ENCODE assay signal across 10 cellular contexts in genomic region chr15:51076142-51076897, GRCh38.
A peak's percentile ranks its signal among the peaks of the same experiment; 100 is the strongest.
DNase-seq lines count a peak whose midpoint lies in the region; ATAC-seq and FAIRE-seq lines count a peak whose summit lies in the region.
"Had no signal": no experiment of that assay in that cellular context is flagged by ENCODE, and none has a peak within 500 bp of the region (broad histone marks: within the 10 kb centered on the region; RNA-seq: fewer than 3 reads in every experiment).

No MANE protein-coding gene starts in this region.

- peaks cover 34 to 45% of the 10 kb centered on the region in 2 donors for H3K27me3 Mint-ChIP-seq in effector memory CD8-positive, alpha-beta T cell

- H3K27ac Mint-ChIP-seq in effector memory CD8-positive, alpha-beta T cell, result no peak overlapping the region
- H3K27ac Mint-ChIP-seq in stimulated activated effector memory CD8-positive, alpha-beta T cell treated with anti-CD3 and anti-CD28 coated beads, Interleukin-12 subunit alpha, Interleukin-12 subunit beta, amount 100 ng/mL, for 72 hours, result peak overlapping the region; percentile 62

- no peak for DNase-seq in GM18507 (ENCODE audit: extremely low spot score, insufficient read length, low read depth)
- DNase-seq in MV-4-11 (lab: John Stamatoyannopoulos, UW), result peak; percentile 87
- no peak for DNase-seq in effector memory CD8-positive, alpha-beta T cell
- DNase-seq in stimulated activated effector memory CD8-positive, alpha-beta T cell treated with anti-CD3 and anti-CD28 coated beads, Interleukin-12 subunit alpha, Interleukin-12 subunit beta, amount 100 ng/mL, for 72 hours (ENCODE audit: low spot score in 2 of 2), result no peak
- no peak for DNase-seq in NCI-H1930 (lab: John Stamatoyannopoulos, UW)
- no peak for DNase-seq in NCI-H187 (lab: John Stamatoyannopoulos, UW)
- DNase-seq: stimulated activated CD4-positive, alpha-beta T cell treated with anti-CD3 and anti-CD28 coated beads, Interleukin-4, amount 100 ng/mL, for 1 hour had no signal

- H3K4me3 Mint-ChIP-seq in effector memory CD8-positive, alpha-beta T cell, result peak overlapping the region; percentile 16 to 59
- H3K4me3 Mint-ChIP-seq in stimulated activated effector memory CD8-positive, alpha-beta T cell treated with anti-CD3 and anti-CD28 coated beads, Interleukin-12 subunit alpha, Interleukin-12 subunit beta, amount 100 ng/mL, for 72 hours, result peak overlapping the region; percentile 44

- no peaks in the 10 kb centered on the region for H3K36me3 Mint-ChIP-seq in effector memory CD8-positive, alpha-beta T cell (ENCODE audit: insufficient read depth)
- no peaks in the 10 kb centered on the region for H3K36me3 Mint-ChIP-seq in stimulated activated effector memory CD8-positive, alpha-beta T cell treated with anti-CD3 and anti-CD28 coated beads, Interleukin-12 subunit alpha, Interleukin-12 subunit beta, amount 100 ng/mL, for 72 hours
- H3K36me3 Mint-ChIP-seq: T-cell had no signal

- ATAC-seq in effector memory CD8-positive, alpha-beta T cell (replicated peaks), result no peak
- peak; percentile 48 for ATAC-seq in stimulated activated effector memory CD8-positive, alpha-beta T cell treated with anti-CD3 and anti-CD28 coated beads, Interleukin-12 subunit alpha, Interleukin-12 subunit beta, amount 100 ng/mL, for 72 hours
- ATAC-seq in GM21825 (IDR thresholded peaks at IDR 0.05; ENCODE audit: unreplicated experiment), result no peak
- ATAC-seq: HCT116 had no signal

- FAIRE-seq in GM18507 (lab: Jason Lieb, UNC), result peak; percentile 63

- no peaks in the 10 kb centered on the region for H3K9me3 Mint-ChIP-seq in effector memory CD8-positive, alpha-beta T cell
- no peaks in the 10 kb centered on the region for H3K9me3 Mint-ChIP-seq in stimulated activated effector memory CD8-positive, alpha-beta T cell treated with anti-CD3 and anti-CD28 coated beads, Interleukin-12 subunit alpha, Interleukin-12 subunit beta, amount 100 ng/mL, for 72 hours
- H3K9me3 Mint-ChIP-seq: T-cell had no signal

- H3K4me1 Mint-ChIP-seq in effector memory CD8-positive, alpha-beta T cell (ENCODE audit: low read depth in 2 of 2), result peaks cover 0 to 9% of the 10 kb centered on the region in 2 donors
- H3K4me1 Mint-ChIP-seq in stimulated activated effector memory CD8-positive, alpha-beta T cell treated with anti-CD3 and anti-CD28 coated beads, Interleukin-12 subunit alpha, Interleukin-12 subunit beta, amount 100 ng/mL, for 72 hours, result peaks cover 25% of the 10 kb centered on the region
